In the genomic region with DNA sequence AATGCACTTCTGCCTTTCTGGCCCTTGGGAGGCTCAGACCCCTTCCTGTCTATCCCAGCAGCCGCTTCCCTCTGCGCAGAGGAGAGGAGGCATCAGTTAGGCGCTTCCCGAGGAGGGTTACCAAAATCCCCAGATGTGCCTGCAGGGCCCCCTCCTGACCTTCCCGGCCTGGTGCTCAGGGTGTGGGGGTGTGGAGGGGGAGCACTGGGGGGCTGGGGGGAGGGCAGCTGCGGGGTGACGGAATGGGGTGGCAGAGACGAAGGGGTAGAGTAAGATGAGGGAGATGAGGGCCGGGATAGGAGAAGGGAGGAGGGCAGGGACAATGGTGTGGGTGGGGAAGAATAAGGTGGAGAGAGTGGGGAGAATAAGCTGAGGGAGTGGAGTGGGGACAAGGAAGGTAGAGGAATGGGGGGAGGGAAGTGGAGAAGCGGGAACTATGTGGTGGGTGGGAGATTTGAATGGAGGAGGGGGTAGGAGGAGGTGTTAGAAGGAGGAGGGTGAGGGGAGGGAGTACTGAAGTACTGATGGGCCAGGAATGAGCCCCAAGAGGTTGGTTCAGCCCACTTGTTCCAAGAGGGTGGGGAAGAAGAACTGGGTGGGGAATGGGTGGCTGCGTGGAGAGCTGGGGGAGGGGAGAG, we compare ENCODE assay signal across 18 cellular contexts. TPM values are rescaled to one million over a fixed set of nuclear protein-coding genes. Genes with fewer than 3 reads are reported as not detected.
"Had no signal": no experiment of that assay in that cellular context is flagged by ENCODE, and none has a peak within 500 bp of the region (broad histone marks: within the 10 kb centered on the region; RNA-seq: fewer than 3 reads in every experiment).

No MANE protein-coding gene starts in this region.

- H3K9me3 Mint-ChIP-seq: activated naive CD8-positive, alpha-beta T cell treated with anti-CD3 and anti-CD28 coated beads for 36 hours; mesothelial cell of epicardium; natural killer cell; T-helper 1 cell treated with Interleukin-12 subunit alpha and Interleukin-12 subunit beta and Interleukin-4 antibody, amounts not matched to agents 30 μg/mL and 1 μg/mL, for 36 hours had no signal

- H3K4me3 ChIP-seq: heart right ventricle, lung, prostate gland had no signal

- H3K27me3 ChIP-seq: heart right ventricle had no signal

- H3K4me1 ChIP-seq: prostate gland had no signal

- H3K4me3 Mint-ChIP-seq: activated naive CD8-positive, alpha-beta T cell treated with anti-CD3 and anti-CD28 coated beads for 36 hours; mesothelial cell of epicardium; natural killer cell; T-helper 1 cell treated with Interleukin-12 subunit alpha and Interleukin-12 subunit beta and Interleukin-4 antibody, amounts not matched to agents 30 μg/mL and 1 μg/mL, for 36 hours; WTC11 had no signal

- H3K27ac ChIP-seq: epithelial cell of prostate, heart right ventricle, prostate gland had no signal

- H3K9me3 ChIP-seq: heart right ventricle, prostate gland had no signal

- H3K36me3 ChIP-seq: heart right ventricle, prostate gland had no signal

- H3K27me3 Mint-ChIP-seq: activated naive CD8-positive, alpha-beta T cell treated with anti-CD3 and anti-CD28 coated beads for 36 hours had no signal

- H3K27ac Mint-ChIP-seq: activated naive CD8-positive, alpha-beta T cell treated with anti-CD3 and anti-CD28 coated beads for 36 hours; mesothelial cell of epicardium; natural killer cell; T-helper 1 cell treated with Interleukin-12 subunit alpha and Interleukin-12 subunit beta and Interleukin-4 antibody, amounts not matched to agents 30 μg/mL and 1 μg/mL, for 36 hours; WTC11 had no signal

- H3K36me3 Mint-ChIP-seq: mesothelial cell of epicardium, natural killer cell had no signal

- ATAC-seq: heart right ventricle; natural killer cell; stimulated activated naive CD8-positive, alpha-beta T cell treated with anti-CD3 and anti-CD28 coated beads, Interleukin-15, Interleukin-2, amounts not matched to agents 100 U/mL and 50 U/mL, for 24 hours; WTC11 had no signal

- DNase-seq: activated CD4-positive, alpha-beta T cell treated with anti-CD3 and anti-CD28 coated beads for 4 hours; activated CD4-positive, alpha-beta T cell treated with anti-CD3 and anti-CD28 coated beads, Interleukin-2, amount 50 U/mL, for 48 hours; activated naive CD4-positive, alpha-beta T cell treated with Interleukin-2 at 50 U/mL for 16 hours; activated naive CD8-positive, alpha-beta T cell treated with anti-CD3 and anti-CD28 coated beads for 36 hours; amygdala; cortex of kidney; heart right ventricle; natural killer cell; stimulated activated CD4-positive, alpha-beta T cell treated with anti-CD3 and anti-CD28 coated beads, Interleukin-4, amount 100 ng/mL, for 1 hour; stimulated activated naive CD8-positive, alpha-beta T cell treated with anti-CD3 and anti-CD28 coated beads, Interleukin-15, Interleukin-2, amounts not matched to agents 100 U/mL and 50 U/mL, for 24 hours; T1000 had no signal

RNA-seq across cellular contexts. Expression of a gene that starts 6.5 kb away (rescaled TPM):
- total RNA-seq: bronchial epithelial cell had no signal
